In the genomic region with DNA sequence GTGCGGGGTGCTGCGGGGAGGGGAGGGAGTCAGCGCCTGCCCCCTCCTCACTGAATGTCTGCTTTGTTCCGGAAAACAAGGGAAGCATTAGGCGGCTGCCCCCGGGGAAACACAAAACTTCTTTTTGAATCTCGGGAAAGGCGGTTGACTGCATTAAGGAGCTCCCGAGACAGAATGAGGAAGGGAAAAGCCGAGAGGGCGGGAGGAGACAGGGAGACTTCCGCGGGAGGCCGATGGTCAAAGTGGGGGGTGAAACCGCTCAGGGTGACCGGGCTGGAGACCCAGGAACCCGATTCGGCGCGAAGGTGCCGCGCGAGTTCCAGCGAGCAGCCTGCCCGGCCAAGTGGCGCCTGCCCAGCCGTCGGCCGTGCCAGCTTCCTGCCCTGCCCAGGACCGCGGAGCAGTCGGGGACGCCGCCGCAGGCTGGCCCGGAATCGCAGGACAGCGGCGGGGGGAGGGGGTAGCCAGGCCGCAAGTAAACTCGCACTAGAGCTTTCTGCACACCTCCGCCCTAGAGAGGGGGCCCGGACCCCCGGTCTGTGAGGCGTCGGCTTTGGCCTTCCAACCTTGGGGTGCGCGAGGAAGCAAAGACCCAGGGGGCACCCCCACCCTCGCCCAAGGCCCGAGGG, we compare ENCODE assay signal across 8 cellular contexts. TPM values are rescaled to one million over a fixed set of nuclear protein-coding genes. Genes with fewer than 3 reads are reported as not detected.
DNase-seq lines count a peak whose midpoint lies in the region; ATAC-seq and TF ChIP-seq lines count a peak whose summit lies in the region.

No MANE protein-coding gene starts in this region.

- H3K27me3 ChIP-seq in mucosa of stomach (ENCODE audit: control insufficient read depth, insufficient read depth, low read length) (no peaks in the 10 kb centered on the region), uterus (peaks cover 0 to 3% of the 10 kb centered on the region in 2 donors)

- peak overlapping the region; percentile 64 for H3K9ac ChIP-seq in mucosa of stomach (ENCODE audit: low read length)

- H3K4me1 ChIP-seq in mucosa of stomach (ENCODE audit: control insufficient read depth, insufficient read depth, low read length) (peaks cover 31% of the 10 kb centered on the region), uterus (no peaks in the 10 kb centered on the region)

- peak overlapping the region in 1 of 2 donors; percentile 80 for H3K27ac ChIP-seq in uterus

- no peaks in the 10 kb centered on the region for H3K9me3 ChIP-seq in mucosa of stomach (ENCODE audit: control insufficient read depth, low read length)
- no peaks in the 10 kb centered on the region for H3K9me3 ChIP-seq in uterus

- no peaks in the 10 kb centered on the region for H3K36me3 ChIP-seq in mucosa of stomach (ENCODE audit: control insufficient read depth, insufficient read depth, low read length)
- no peaks in the 10 kb centered on the region for H3K36me3 ChIP-seq in uterus

- no peaks in the 10 kb centered on the region for H3K9me3 Mint-ChIP-seq in activated T-cell treated with anti-CD3 and anti-CD28 coated beads, Interleukin-2, amount 50 U/mL, for 4 hours
- H3K9me3 Mint-ChIP-seq in endothelial cell (ENCODE audit: unreplicated experiment) = no peaks in the 10 kb centered on the region

- peak overlapping the region; percentile 74 for H3K4me3 Mint-ChIP-seq in activated T-cell treated with anti-CD3 and anti-CD28 coated beads, Interleukin-2, amount 50 U/mL, for 4 hours
- peak overlapping the region; percentile 67 for H3K4me3 Mint-ChIP-seq in endothelial cell (ENCODE audit: unreplicated experiment)

- no peak for TF ChIP-seq POLR2A in uterus (IDR thresholded peaks at IDR 0.05)

- H3K27ac Mint-ChIP-seq in endothelial cell (ENCODE audit: unreplicated experiment) = no peak overlapping the region

- no peak for DNase-seq in activated T-cell treated with anti-CD3 and anti-CD28 coated beads, Interleukin-2, amount 50 U/mL, for 4 hours
- no peak for DNase-seq in activated T-cell treated with anti-CD3 and anti-CD28 coated beads for 4 hours
- DNase-seq in RPMI7951 (ENCODE audit: low read depth) = peak; percentile 72
- no peak for DNase-seq in endothelial cell (ENCODE audit: low spot score)
- peak in 1 of 2 donors; percentile 40 for DNase-seq in uterus

- peaks cover 15% of the 10 kb centered on the region for H3K4me1 Mint-ChIP-seq in activated T-cell treated with anti-CD3 and anti-CD28 coated beads, Interleukin-2, amount 50 U/mL, for 4 hours (ENCODE audit: low read depth)
- peaks cover 35% of the 10 kb centered on the region for H3K4me1 Mint-ChIP-seq in endothelial cell (ENCODE audit: unreplicated experiment)

- no peaks in the 10 kb centered on the region for H3K27me3 Mint-ChIP-seq in activated T-cell treated with anti-CD3 and anti-CD28 coated beads, Interleukin-2, amount 50 U/mL, for 4 hours (ENCODE audit: low read depth)
- peaks cover 3% of the 10 kb centered on the region for H3K27me3 Mint-ChIP-seq in endothelial cell (ENCODE audit: unreplicated experiment)

- intact Hi-C loops in uterus (cut with DNase I; ENCODE audit: low total_unique reads) = loop anchor here (5.0 kb wide), 1 partner anchor 46 kb away; no protein-coding TSS in a partner anchor

- peak overlapping the region; percentile 14 for H3K4me3 ChIP-seq in mucosa of stomach (ENCODE audit: low read length)
- H3K4me3 ChIP-seq in uterus = peak overlapping the region; percentile 3 to 45

- no peaks in the 10 kb centered on the region for H3K36me3 Mint-ChIP-seq in activated T-cell treated with anti-CD3 and anti-CD28 coated beads, Interleukin-2, amount 50 U/mL, for 4 hours (ENCODE audit: insufficient read depth)
- no peaks in the 10 kb centered on the region for H3K36me3 Mint-ChIP-seq in endothelial cell (ENCODE audit: low read depth, unreplicated experiment)

- ATAC-seq in activated T-cell treated with anti-CD3 and anti-CD28 coated beads, Interleukin-2, amount 50 U/mL, for 4 hours = peak in 1 of 2 donors; percentile 11
- ATAC-seq in GM21367 (IDR thresholded peaks at IDR 0.05; ENCODE audit: unreplicated experiment) (no peak), GM19324 (IDR thresholded peaks at IDR 0.05; ENCODE audit: low FRiP score, unreplicated experiment) (no peak)

- TF ChIP-seq CTCF in endothelial cell (IDR thresholded peaks at IDR 0.05; ENCODE audit: unreplicated experiment) (no peak), uterus (IDR thresholded peaks at IDR 0.05) (no peak)

RNA-seq across cellular contexts. Expression of a gene that starts 55.1 kb away (rescaled TPM):
- 10 to 100 TPM; 53.4 to 58.5 (median 54.5) TPM for total RNA-seq in activated T-cell treated with anti-CD3 and anti-CD28 coated beads, Interleukin-2, amount 50 U/mL, for 4 hours
- 29.5 and 42.9 TPM in 2 replicates for total RNA-seq in RPMI7951 (2014; rRNA removed; shearing (Covaris generic))
- 34.5 TPM for total RNA-seq in endothelial cell (ENCODE audit: unreplicated experiment)
- total RNA-seq in uterus = 10 to 100 TPM in 3 of 4 donors, 1 to 10 TPM in 1; 10.0 to 42.4 (median 26.4) TPM
